8 cellular contexts compared by ENCODE assay signal in the genomic region with DNA sequence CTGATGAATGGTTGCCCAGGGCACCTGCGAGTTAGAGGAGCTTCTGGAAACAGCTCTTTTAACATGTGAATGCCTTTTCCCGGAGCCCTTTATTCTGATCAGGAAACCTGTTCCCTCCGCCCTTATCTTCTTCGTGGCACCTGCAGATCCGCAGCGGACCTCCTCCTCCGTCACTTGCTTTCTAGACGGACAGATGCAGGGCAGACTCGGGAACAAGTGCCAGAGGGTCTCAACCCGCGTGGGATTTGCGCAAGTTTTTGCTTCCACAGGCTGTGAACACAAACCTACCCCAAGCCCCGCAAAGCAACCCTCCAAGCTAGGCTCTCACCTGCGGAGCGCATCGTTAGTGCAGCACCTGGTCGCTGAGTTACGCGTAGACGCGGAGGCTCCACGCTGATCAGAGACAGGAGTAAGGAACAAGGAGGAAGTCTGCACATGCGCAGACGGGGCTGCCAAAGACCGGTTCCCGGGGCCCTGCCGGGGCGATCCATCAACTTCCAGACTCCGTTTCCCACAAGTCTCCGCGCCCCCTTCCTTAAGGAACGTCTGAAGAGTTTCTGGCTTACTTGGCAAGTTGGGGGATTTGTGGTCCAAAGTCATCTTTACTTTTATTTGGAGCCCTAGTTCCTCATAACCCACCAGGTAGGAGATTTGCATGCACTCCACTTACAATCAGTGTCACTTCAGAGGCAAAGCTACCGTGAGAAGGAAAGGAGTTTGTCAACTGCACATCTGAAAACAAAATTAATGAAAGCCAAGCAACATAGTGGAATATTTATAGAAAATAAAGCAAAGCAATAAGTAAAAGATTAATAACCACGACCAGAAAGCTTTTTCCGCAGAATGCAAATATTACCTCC. TPM values are rescaled to one million over a fixed set of nuclear protein-coding genes. Genes with fewer than 3 reads are reported as not detected.
DNase-seq lines count a peak whose midpoint lies in the region; ATAC-seq and TF ChIP-seq lines count a peak whose summit lies in the region.

No MANE protein-coding gene starts in this region.

- no peak overlapping the region for H3K4me3 ChIP-seq in choroid plexus epithelial cell (ENCODE audit: low read depth, low read length)
- H3K4me3 ChIP-seq in transverse colon: peak overlapping the region in 3 of 4 donors; percentile 3 to 37 (median 15)

- H3K27ac ChIP-seq in transverse colon: no peak overlapping the region

- peaks cover 20% of the 10 kb centered on the region for H3K9me3 Mint-ChIP-seq in activated CD4-positive, alpha-beta T cell treated with anti-CD3 and anti-CD28 coated beads for 36 hours (ENCODE audit: low read depth)
- peaks cover 19% of the 10 kb centered on the region for H3K9me3 Mint-ChIP-seq in activated CD4-positive, alpha-beta T cell treated with anti-CD3 and anti-CD28 coated beads, Interleukin-2, amount 10 ng/mL, durations not matched to agents 24 days and 14 days
- peaks cover 20% of the 10 kb centered on the region for H3K9me3 Mint-ChIP-seq in memory B cell
- H3K9me3 Mint-ChIP-seq in activated T-helper 2 cell treated with anti-CD3 and anti-CD28 coated beads, Interferon-gamma antibody, Interleukin-2, Interleukin-4, amounts not matched to agents 10 μg/mL and 5 μg/mL and 100 μg/mL, durations not matched to agents 14 hours and 24 hours and 36 hours: peaks cover 21% of the 10 kb centered on the region

- ATAC-seq in activated CD4-positive, alpha-beta T cell treated with anti-CD3 and anti-CD28 coated beads for 36 hours: no peak
- ATAC-seq in memory B cell (ENCODE audit: low read depth): no peak
- ATAC-seq in HG02588 (IDR thresholded peaks at IDR 0.05; ENCODE audit: unreplicated experiment): no peak

- TF ChIP-seq CTCF in choroid plexus epithelial cell (conservative IDR thresholded peaks at IDR 0.05; ENCODE audit: low read depth, low read length) (no peak), transverse colon (IDR thresholded peaks at IDR 0.05) (no peak)

- peaks cover 0 to 9% (median 6%) of the 10 kb centered on the region in 4 donors for H3K4me1 ChIP-seq in transverse colon

- POLR2A ChIA-PET in activated CD4-positive, alpha-beta T cell treated with anti-CD3 and anti-CD28 coated beads for 36 hours (lab: Charles Lee): interaction anchor here (0.6 kb wide), 1 partner anchor 1436 kb away, joined by 3 read pairs; no protein-coding TSS in a partner anchor

- peak; percentile 19 for DNase-seq in activated CD4-positive, alpha-beta T cell treated with anti-CD3 and anti-CD28 coated beads for 36 hours
- DNase-seq in activated CD4-positive, alpha-beta T cell treated with anti-CD3 and anti-CD28 coated beads, Interleukin-2, amount 10 ng/mL, durations not matched to agents 24 days and 14 days: no peak
- DNase-seq in choroid plexus epithelial cell (ENCODE audit: low read depth): peak; percentile 1
- DNase-seq in memory B cell (ENCODE audit: low spot score in 2 of 2): no peak
- DNase-seq in transverse colon: peak; percentile 70
- DNase-seq in activated T-helper 2 cell treated with anti-CD3 and anti-CD28 coated beads, Interferon-gamma antibody, Interleukin-2, Interleukin-4, amounts not matched to agents 10 μg/mL and 5 μg/mL and 100 μg/mL, durations not matched to agents 14 hours and 24 hours and 36 hours (ENCODE audit: low spot score): no peak
- no peak for DNase-seq in dedifferentiated amniotic fluid mesenchymal stem cell (ENCODE audit: extremely low spot score)

- intact Hi-C loops in activated CD4-positive, alpha-beta T cell treated with anti-CD3 and anti-CD28 coated beads for 36 hours (cut with DNase I, micrococcal nuclease): no loop called here
- intact Hi-C loops in activated CD4-positive, alpha-beta T cell treated with anti-CD3 and anti-CD28 coated beads, Interleukin-2, amount 10 ng/mL, durations not matched to agents 24 days and 14 days (cut with micrococcal nuclease): no loop called here
- intact Hi-C loops in transverse colon (cut with DNase I; ENCODE audit: low total_unique reads): no loop called here
- intact Hi-C loops in activated T-helper 2 cell treated with anti-CD3 and anti-CD28 coated beads, Interferon-gamma antibody, Interleukin-2, Interleukin-4, amounts not matched to agents 10 μg/mL and 5 μg/mL and 100 μg/mL, durations not matched to agents 14 hours and 24 hours and 36 hours (cut with micrococcal nuclease): no loop called here

- WGBS in transverse colon (ENCODE audit: low coverage in 1 of 2), 2 donors: 18 to 24% methylated on average over 5 to 35 of the region's 35 CpGs

- peaks cover 0 to 9% of the 10 kb centered on the region in 2 donors for H3K9me3 ChIP-seq in transverse colon

- H3K4me1 Mint-ChIP-seq in activated CD4-positive, alpha-beta T cell treated with anti-CD3 and anti-CD28 coated beads for 36 hours: no peaks in the 10 kb centered on the region
- H3K4me1 Mint-ChIP-seq in activated CD4-positive, alpha-beta T cell treated with anti-CD3 and anti-CD28 coated beads, Interleukin-2, amount 10 ng/mL, durations not matched to agents 24 days and 14 days: no peaks in the 10 kb centered on the region
- no peaks in the 10 kb centered on the region for H3K4me1 Mint-ChIP-seq in memory B cell
- H3K4me1 Mint-ChIP-seq in activated T-helper 2 cell treated with anti-CD3 and anti-CD28 coated beads, Interferon-gamma antibody, Interleukin-2, Interleukin-4, amounts not matched to agents 10 μg/mL and 5 μg/mL and 100 μg/mL, durations not matched to agents 14 hours and 24 hours and 36 hours (ENCODE audit: low read depth): no peaks in the 10 kb centered on the region

- no peak for TF ChIP-seq POLR2A in transverse colon (IDR thresholded peaks at IDR 0.05)

- H3K36me3 Mint-ChIP-seq in activated CD4-positive, alpha-beta T cell treated with anti-CD3 and anti-CD28 coated beads for 36 hours (ENCODE audit: low read depth): peaks cover 4% of the 10 kb centered on the region
- H3K36me3 Mint-ChIP-seq in activated CD4-positive, alpha-beta T cell treated with anti-CD3 and anti-CD28 coated beads, Interleukin-2, amount 10 ng/mL, durations not matched to agents 24 days and 14 days (ENCODE audit: low read depth): no peaks in the 10 kb centered on the region
- peaks cover 6% of the 10 kb centered on the region for H3K36me3 Mint-ChIP-seq in memory B cell
- no peaks in the 10 kb centered on the region for H3K36me3 Mint-ChIP-seq in activated T-helper 2 cell treated with anti-CD3 and anti-CD28 coated beads, Interferon-gamma antibody, Interleukin-2, Interleukin-4, amounts not matched to agents 10 μg/mL and 5 μg/mL and 100 μg/mL, durations not matched to agents 14 hours and 24 hours and 36 hours (ENCODE audit: low read depth)

- no peaks in the 10 kb centered on the region for H3K36me3 ChIP-seq in transverse colon

- peaks cover 35% of the 10 kb centered on the region for H3K27me3 ChIP-seq in transverse colon

- no peak overlapping the region for H3K27ac Mint-ChIP-seq in activated CD4-positive, alpha-beta T cell treated with anti-CD3 and anti-CD28 coated beads for 36 hours
- H3K27ac Mint-ChIP-seq in activated CD4-positive, alpha-beta T cell treated with anti-CD3 and anti-CD28 coated beads, Interleukin-2, amount 10 ng/mL, durations not matched to agents 24 days and 14 days: no peak overlapping the region
- H3K27ac Mint-ChIP-seq in memory B cell: no peak overlapping the region
- no peak overlapping the region for H3K27ac Mint-ChIP-seq in activated T-helper 2 cell treated with anti-CD3 and anti-CD28 coated beads, Interferon-gamma antibody, Interleukin-2, Interleukin-4, amounts not matched to agents 10 μg/mL and 5 μg/mL and 100 μg/mL, durations not matched to agents 14 hours and 24 hours and 36 hours

- in situ Hi-C loops in transverse colon (cut with MboI; ENCODE audit: low pct_ligation_motif_present in 1 of 4, low pct_unique_long_range_greater_than_20kb in 1 of 4, low sequenced_read_pairs in 3 of 4): no loop called here

- TF ChIP-seq EP300 in transverse colon (IDR thresholded peaks at IDR 0.05; ENCODE audit: low read depth): no peak

- no peak overlapping the region for H3K4me3 Mint-ChIP-seq in activated CD4-positive, alpha-beta T cell treated with anti-CD3 and anti-CD28 coated beads for 36 hours
- no peak overlapping the region for H3K4me3 Mint-ChIP-seq in activated CD4-positive, alpha-beta T cell treated with anti-CD3 and anti-CD28 coated beads, Interleukin-2, amount 10 ng/mL, durations not matched to agents 24 days and 14 days
- H3K4me3 Mint-ChIP-seq in memory B cell: peak overlapping the region; percentile 27
- no peak overlapping the region for H3K4me3 Mint-ChIP-seq in activated T-helper 2 cell treated with anti-CD3 and anti-CD28 coated beads, Interferon-gamma antibody, Interleukin-2, Interleukin-4, amounts not matched to agents 10 μg/mL and 5 μg/mL and 100 μg/mL, durations not matched to agents 14 hours and 24 hours and 36 hours (ENCODE audit: low read depth)

- CTCF ChIA-PET in activated CD4-positive, alpha-beta T cell treated with anti-CD3 and anti-CD28 coated beads for 36 hours (lab: Charles Lee): interaction anchor here (0.8 kb wide), 1 partner anchor 184 kb away, joined by 3 read pairs; no protein-coding TSS in a partner anchor

- peaks cover 28% of the 10 kb centered on the region for H3K27me3 Mint-ChIP-seq in activated CD4-positive, alpha-beta T cell treated with anti-CD3 and anti-CD28 coated beads for 36 hours
- H3K27me3 Mint-ChIP-seq in activated CD4-positive, alpha-beta T cell treated with anti-CD3 and anti-CD28 coated beads, Interleukin-2, amount 10 ng/mL, durations not matched to agents 24 days and 14 days: peaks cover 11% of the 10 kb centered on the region
- H3K27me3 Mint-ChIP-seq in memory B cell: peaks cover 14% of the 10 kb centered on the region
- H3K27me3 Mint-ChIP-seq in activated T-helper 2 cell treated with anti-CD3 and anti-CD28 coated beads, Interferon-gamma antibody, Interleukin-2, Interleukin-4, amounts not matched to agents 10 μg/mL and 5 μg/mL and 100 μg/mL, durations not matched to agents 14 hours and 24 hours and 36 hours (ENCODE audit: low read depth): peaks cover 7% of the 10 kb centered on the region

RNA-seq across cellular contexts. Expression of a gene that starts 52.7 kb away (rescaled TPM):
- 10 to 100 TPM; 47.4 to 54.6 TPM for total RNA-seq in activated CD4-positive, alpha-beta T cell treated with anti-CD3 and anti-CD28 coated beads for 36 hours
- total RNA-seq in activated CD4-positive, alpha-beta T cell treated with anti-CD3 and anti-CD28 coated beads, Interleukin-2, amount 10 ng/mL, durations not matched to agents 24 days and 14 days: 64.5 and 66.4 TPM in 2 replicates
- 10 to 100 TPM; 13.5 to 30.0 (median 22.1) TPM for total RNA-seq in transverse colon
- total RNA-seq in activated T-helper 2 cell treated with anti-CD3 and anti-CD28 coated beads, Interferon-gamma antibody, Interleukin-2, Interleukin-4, amounts not matched to agents 10 μg/mL and 5 μg/mL and 100 μg/mL, durations not matched to agents 14 hours and 24 hours and 36 hours: 59.1 and 63.2 TPM in 2 replicates

RNA-seq across cellular contexts. Expression of a gene that starts 54.2 kb away (rescaled TPM):
- 1 to 10 TPM; 3.4 to 4.9 TPM for total RNA-seq in activated CD4-positive, alpha-beta T cell treated with anti-CD3 and anti-CD28 coated beads for 36 hours
- total RNA-seq in activated CD4-positive, alpha-beta T cell treated with anti-CD3 and anti-CD28 coated beads, Interleukin-2, amount 10 ng/mL, durations not matched to agents 24 days and 14 days: 1.6 and 2.0 TPM in 2 replicates
- 1 to 10 TPM; 1.9 to 7.1 (median 4.7) TPM for total RNA-seq in transverse colon
- 1.2 and 1.4 TPM in 2 replicates for total RNA-seq in activated T-helper 2 cell treated with anti-CD3 and anti-CD28 coated beads, Interferon-gamma antibody, Interleukin-2, Interleukin-4, amounts not matched to agents 10 μg/mL and 5 μg/mL and 100 μg/mL, durations not matched to agents 14 hours and 24 hours and 36 hours

Comparison
In these comparisons a context has a peak if more than half of its experiments do, and no peak if none do; other contexts are left out.
1. DNase-seq: peak in activated CD4-positive, alpha-beta T cell treated with anti-CD3 and anti-CD28 coated beads for 36 hours (single experiment), choroid plexus epithelial cell (single experiment) and transverse colon (single experiment); none in activated CD4-positive, alpha-beta T cell treated with anti-CD3 and anti-CD28 coated beads, Interleukin-2, amount 10 ng/mL, durations not matched to agents 24 days and 14 days (single experiment), memory B cell (0 of 2), activated T-helper 2 cell treated with anti-CD3 and anti-CD28 coated beads, Interferon-gamma antibody, Interleukin-2, Interleukin-4, amounts not matched to agents 10 μg/mL and 5 μg/mL and 100 μg/mL, durations not matched to agents 14 hours and 24 hours and 36 hours (single experiment) and dedifferentiated amniotic fluid mesenchymal stem cell (single experiment).